Comparison of ENCODE assay signal across 8 cellular contexts in genomic region chr15:72116680-72117447, GRCh38. TPM values are rescaled to one million over a fixed set of nuclear protein-coding genes. Genes with fewer than 3 reads are reported as not detected.
A peak's percentile ranks its signal among the peaks of the same experiment; 100 is the strongest.
DNase-seq lines count a peak whose midpoint lies in the region; ATAC-seq and TF ChIP-seq lines count a peak whose summit lies in the region.

No MANE protein-coding gene starts in this region.

- TF ChIP-seq POLR2A in esophagus squamous epithelium (IDR thresholded peaks at IDR 0.05): peak in 1 of 4 donors; percentile 7
- TF ChIP-seq POLR2A in uterus (IDR thresholded peaks at IDR 0.05): no peak

- no peaks in the 10 kb centered on the region for H3K9me3 Mint-ChIP-seq in WTC11
- no peaks in the 10 kb centered on the region for H3K9me3 Mint-ChIP-seq in naive B cell

- no peaks in the 10 kb centered on the region for H3K27me3 ChIP-seq in HL-60 (ENCODE audit: insufficient read depth, poor library complexity, severe bottlenecking)
- H3K27me3 ChIP-seq in esophagus squamous epithelium: no peaks in the 10 kb centered on the region
- no peaks in the 10 kb centered on the region for H3K27me3 ChIP-seq in uterus

- no peaks in the 10 kb centered on the region for H3K9me3 ChIP-seq in esophagus squamous epithelium
- no peaks in the 10 kb centered on the region for H3K9me3 ChIP-seq in uterus

- H3K4me3 ChIP-seq in HL-60 (replicated peaks; ENCODE audit: insufficient read depth, low read length) (peak overlapping the region; percentile 76), esophagus squamous epithelium (peak overlapping the region; percentile 82 to 94 (median 92)), uterus (peak overlapping the region; percentile 76 to 94)

- TF ChIP-seq CTCF in HL-60 (IDR thresholded peaks at IDR 0.05; ENCODE audit: insufficient read depth, low read length) (no peak), WTC11 (IDR thresholded peaks at IDR 0.05) (no peak), esophagus squamous epithelium (IDR thresholded peaks at IDR 0.05) (no peak), uterus (IDR thresholded peaks at IDR 0.05) (no peak)

- intact Hi-C loops in esophagus squamous epithelium (cut with DNase I) (no loop called here), uterus (cut with DNase I; ENCODE audit: low total_unique reads) (no loop called here)

- peak in 2 of 3 experiments; percentile 4 to 5 for DNase-seq in activated CD8-positive, alpha-beta memory T cell treated with anti-CD3 and anti-CD28 coated beads for 48 hours (ENCODE audit: low read depth in 2 of 3, low spot score in 2 of 3)
- DNase-seq in activated CD8-positive, alpha-beta memory T cell treated with anti-CD3 and anti-CD28 coated beads, Interleukin-2, amount 50 U/mL, for 4 hours: no peak
- peak in 1 of 2 experiments; percentile 15 for DNase-seq in HL-60 (ENCODE audit: low read depth in 1 of 2, low spot score in 1 of 2)
- DNase-seq in WTC11 (ENCODE audit: low spot score): no peak
- no peak for DNase-seq in esophagus squamous epithelium (lab: John Stamatoyannopoulos, UW)
- DNase-seq in naive B cell: no peak
- peak in 1 of 2 donors; percentile 46 for DNase-seq in uterus
- no peak for DNase-seq in amniotic stem cell (lab: John Stamatoyannopoulos, UW)

- H3K36me3 ChIP-seq in esophagus squamous epithelium: no peaks in the 10 kb centered on the region
- H3K36me3 ChIP-seq in uterus: no peaks in the 10 kb centered on the region

- peak overlapping the region; percentile 77 for H3K27ac ChIP-seq in HL-60 (replicated peaks)
- peak overlapping the region; percentile 95 to 99 (median 98) for H3K27ac ChIP-seq in esophagus squamous epithelium
- H3K27ac ChIP-seq in uterus: peak overlapping the region; percentile 96 to 97

- H3K36me3 Mint-ChIP-seq in WTC11 (no peaks in the 10 kb centered on the region), naive B cell (no peaks in the 10 kb centered on the region)

- H3K4me1 Mint-ChIP-seq in WTC11: peaks cover 27% of the 10 kb centered on the region
- H3K4me1 Mint-ChIP-seq in naive B cell: peaks cover 28 to 41% (median 36%) of the 10 kb centered on the region in 3 donors

- WGBS in esophagus squamous epithelium, 2 donors: 3 to 10% methylated on average over 21 to 23 of the region's 23 CpGs

- H3K27ac Mint-ChIP-seq in WTC11 (peak overlapping the region; percentile 92), naive B cell (peak overlapping the region; percentile 51 to 98 (median 96))

- H3K4me3 Mint-ChIP-seq in WTC11 (peak overlapping the region; percentile 89), naive B cell (peak overlapping the region; percentile 96 to 100 (median 98))

- ATAC-seq in WTC11 (peak; percentile 10), naive B cell (ENCODE audit: low read depth in 2 of 2) (peak; percentile 3 to 6)

- POLR2A ChIA-PET in WTC11 (lab: Charles Lee): interaction anchor here (0.5 to 0.6 kb wide), 2 partner anchors 9 to 108 kb away, joined by 3 to 4 read pairs; no protein-coding TSS in a partner anchor

- H3K4me1 ChIP-seq in esophagus squamous epithelium: peaks cover 7 to 59% (median 12%) of the 10 kb centered on the region in 3 donors
- H3K4me1 ChIP-seq in uterus: peaks cover 4 to 10% of the 10 kb centered on the region in 2 donors

- CTCF ChIA-PET in WTC11 (lab: Charles Lee): interaction anchor here (1.5 to 2.5 kb wide), 2 partner anchors 39 to 373 kb away, joined by 4 to 7 read pairs; no protein-coding TSS in a partner anchor

- H3K27me3 Mint-ChIP-seq in WTC11 (ENCODE audit: low read depth) (no peaks in the 10 kb centered on the region), naive B cell (no peaks in the 10 kb centered on the region)

TF ChIP-seq in WTC11, 78 proteins besides CTCF, POLR2A, EP300 and RAD21:
- TF ChIP-seq NR3C1 (CRISPR knock-in tag; conservative IDR thresholded peaks at IDR 0.05; ENCODE audit: low read depth) (no peak), ETV6 (CRISPR knock-in tag; IDR thresholded peaks at IDR 0.05) (no peak), ZSCAN18 (CRISPR knock-in tag; IDR thresholded peaks at IDR 0.05) (no peak), ZNF423 (CRISPR knock-in tag; IDR thresholded peaks at IDR 0.05) (no peak), MAX (CRISPR knock-in tag; IDR thresholded peaks at IDR 0.05) (no peak), JUN (CRISPR knock-in tag; IDR thresholded peaks at IDR 0.05) (no peak), CBFB (CRISPR knock-in tag; IDR thresholded peaks at IDR 0.05; ENCODE audit: low read depth) (no peak), NR2C2 (CRISPR knock-in tag; IDR thresholded peaks at IDR 0.05) (no peak), NFYB (CRISPR knock-in tag; conservative IDR thresholded peaks at IDR 0.05; ENCODE audit: low read depth) (no peak), PRDM15 (CRISPR knock-in tag; IDR thresholded peaks at IDR 0.05) (no peak), STAT6 (CRISPR knock-in tag; conservative IDR thresholded peaks at IDR 0.05; ENCODE audit: low read depth) (no peak), RELA (CRISPR knock-in tag; IDR thresholded peaks at IDR 0.05; ENCODE audit: borderline replicate concordance) (no peak), TEAD4 (CRISPR knock-in tag; IDR thresholded peaks at IDR 0.05) (no peak), MXD4 (CRISPR knock-in tag; IDR thresholded peaks at IDR 0.05; ENCODE audit: borderline replicate concordance) (no peak), FOXP1 (CRISPR knock-in tag; IDR thresholded peaks at IDR 0.05; ENCODE audit: borderline replicate concordance) (no peak)
TF ChIP-seq in WTC11: peak in this region for 0.

RNA-seq across cellular contexts. Expression of gene MYO9A, which starts 1.1 kb away (rescaled TPM):
- total RNA-seq in WTC11 (2021): 23.5 to 25.1 TPM (median 24.6 TPM) in 3 replicates
- 10 to 100 TPM; 18.2 to 62.0 (median 35.0) TPM for total RNA-seq in esophagus squamous epithelium
- polyA plus RNA-seq in naive B cell (ENCODE audit: low read depth in 6 of 6): 10 to 100 TPM; 10.8 to 26.7 (median 14.1) TPM
- 100 to 1,000 TPM in 2 of 4 donors, 10 to 100 TPM in 2; 45.6 to 141 (median 90.0) TPM for total RNA-seq in uterus

RNA-seq across cellular contexts. Expression of gene SENP8, which starts 1.3 kb away (rescaled TPM):
- total RNA-seq in WTC11 (2021) (6.0 to 6.8 TPM (median 6.3 TPM) in 3 replicates), esophagus squamous epithelium (1 to 10 TPM; 1.5 to 2.8 (median 1.8) TPM), uterus (1 to 10 TPM in 3 of 4 donors, under 1 TPM in 1; 0.77 to 5.6 (median 3.5) TPM)
- polyA plus RNA-seq in naive B cell (ENCODE audit: low read depth in 6 of 6): under 1 TPM in 5 of 6 donors, not detected in 1; 0.41 to 0.84 (median 0.60) TPM

Comparison
In these comparisons a context has a peak if more than half of its experiments do, and no peak if none do; other contexts are left out.
1. DNase-seq: peak in activated CD8-positive, alpha-beta memory T cell treated with anti-CD3 and anti-CD28 coated beads for 48 hours (2 of 3); none in activated CD8-positive, alpha-beta memory T cell treated with anti-CD3 and anti-CD28 coated beads, Interleukin-2, amount 50 U/mL, for 4 hours (single experiment), WTC11 (single experiment), esophagus squamous epithelium (single experiment), naive B cell (single experiment) and amniotic stem cell (single experiment).
2. Peak in every context shown above with its lines, with median percentiles within 50 percentile points of each other: H3K27ac ChIP-seq and H3K4me3 ChIP-seq.